ENCODE assay signal across 9 cellular contexts in the genomic region with DNA sequence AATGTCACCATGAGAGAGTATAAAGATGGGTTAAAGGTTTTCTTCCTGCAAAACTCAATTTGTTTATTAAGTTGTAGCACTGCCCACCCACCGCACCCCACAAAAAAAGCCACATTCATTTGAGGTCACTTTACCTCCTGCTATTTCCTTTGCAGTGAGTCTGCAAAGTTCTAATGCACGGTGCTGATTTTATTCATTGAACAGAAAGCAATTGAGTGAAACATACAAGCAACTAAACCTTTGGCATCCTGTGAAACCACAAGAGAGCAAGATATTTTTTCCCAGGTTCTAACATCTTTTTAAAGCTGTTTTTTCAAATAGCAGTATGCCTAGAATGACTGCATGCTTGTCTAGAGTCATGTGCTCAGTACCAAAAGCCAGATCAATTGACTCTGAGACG. TPM values are rescaled to one million over a fixed set of nuclear protein-coding genes. Genes with fewer than 3 reads are reported as not detected.
DNase-seq lines count a peak whose midpoint lies in the region; ATAC-seq, FAIRE-seq and TF ChIP-seq lines count a peak whose summit lies in the region.
"Had no signal": no experiment of that assay in that cellular context is flagged by ENCODE, and none has a peak within 500 bp of the region (broad histone marks: within the 10 kb centered on the region; RNA-seq: fewer than 3 reads in every experiment).

No MANE protein-coding gene starts in this region.

- POLR2A ChIA-PET in GM12878 (lab: Charles Lee), result interaction anchor here (0.9 to 2.8 kb wide), 7 partner anchors 9 to 35 kb away, joined by 3 to 8 read pairs (median 4); no protein-coding TSS in a partner anchor

- CTCF ChIA-PET in GM12878 (lab: Yijun Ruan, JAX), result interaction anchor here (0.7 to 4.6 kb wide), 9 partner anchors 8 to 36 kb away, joined by 3 to 33 read pairs (median 5); no protein-coding TSS in a partner anchor

- BruUV-seq in GM12878 (replicated peaks; lab: Mats Ljungman, UMichigan), result no TSS peak

- peak; percentile 90 for DNase-seq in GM12878 (ENCODE audit: low read depth, low spot score)
- DNase-seq in SIG-M5 (lab: John Stamatoyannopoulos, UW), result no peak
- DNase-seq in NCI-H69 (lab: John Stamatoyannopoulos, UW), result no peak
- DNase-seq in GM13977 (ENCODE audit: low spot score), result no peak
- DNase-seq in GM13976 (ENCODE audit: low spot score), result no peak

- peak overlapping the region; percentile 35; the same call in 1 of the 2 replicates for H3K9ac ChIP-seq in GM12878 (ENCODE audit: control insufficient read depth, insufficient read depth, low read length)

- H3K79me2 ChIP-seq in ACC112 (ENCODE audit: control insufficient read depth, insufficient read depth, low read length, unreplicated experiment), result peaks cover 94% of the 10 kb centered on the region
- H3K79me2 ChIP-seq in GM12878 (ENCODE audit: control insufficient read depth, insufficient read depth, low read length), result peaks cover 88% of the 10 kb centered on the region

- 0 out of 2 replicates have a peak overlapping the region, but pooled peaks have one; percentile 36 for H3K27ac ChIP-seq in ACC112 (ENCODE audit: low read depth, low read length)
- H3K27ac ChIP-seq in GM12878 (ENCODE audit: control insufficient read depth, insufficient read depth), result peak overlapping the region; percentile 69

- intact Hi-C loops in GM12878 (cut with micrococcal nuclease; ENCODE audit: unreplicated experiment), result no loop called here

- TF ChIP-seq EP300 in GM12878 (IDR thresholded peaks at IDR 0.05; ENCODE audit: borderline replicate concordance in 1 of 2, control insufficient read depth in 1 of 2, low read depth in 2 of 2, low read length in 2 of 2), result peak in 1 of 2 experiments; percentile 58; a peak in 1 of 4 replicates

- TF ChIP-seq CTCF in GM12878 (IDR thresholded peaks at IDR 0.05 in 2 of 3, conservative IDR thresholded peaks at IDR 0.05 in 1 of 3; ENCODE audit: control insufficient read depth in 2 of 3, extremely low read depth in 1 of 3, insufficient read depth in 1 of 3, low read depth in 3 of 3, low read length in 3 of 3), result no peak
- TF ChIP-seq CTCF in GM13977 (IDR thresholded peaks at IDR 0.05; ENCODE audit: extremely low read depth, insufficient read depth, missing control alignments), result no peak
- no peak for TF ChIP-seq CTCF in GM13976 (IDR thresholded peaks at IDR 0.05; ENCODE audit: borderline replicate concordance, control extremely low read depth, extremely low read depth, insufficient read depth, missing control alignments)

- no peaks in the 10 kb centered on the region for H3K27me3 ChIP-seq in ACC112 (ENCODE audit: insufficient read depth, low read length)
- H3K27me3 ChIP-seq in GM12878 (replicated peaks in 1 of 2; ENCODE audit: control insufficient read depth in 2 of 2, insufficient read depth in 2 of 2, low read length in 1 of 2), result no peaks in the 10 kb centered on the region

- TF ChIP-seq POLR2A in GM12878 (IDR thresholded peaks at IDR 0.05; ENCODE audit: low read depth, low read length), result no peak

- no peak for TF ChIP-seq RAD21 in GM12878 (IDR thresholded peaks at IDR 0.05; ENCODE audit: insufficient read depth, low read depth, low read length)

- SMC1A ChIA-PET in GM12878 (lab: Charles Lee; ENCODE audit: uncharacterized antibody, unreplicated experiment), result interaction anchor here (0.8 to 10.3 kb wide), 14 partner anchors 7 to 180 kb away, joined by 3 to 89 read pairs (median 5); a partner anchor contains a TSS

- H3K4me3 ChIP-seq in ACC112 (ENCODE audit: low read depth, low read length) (no peak overlapping the region), GM12878 (peak overlapping the region; percentile 57)

- 1% methylated on average over 3 of the region's 3 CpGs for WGBS in GM12878 (ENCODE audit: insufficient coverage, insufficient replicate concordance, low lambda C conversion rate, missing lambda C conversion rate)

- in situ Hi-C loops in GM12878 (cut with MboI) (no loop called here), GM13977 (cut with MboI; ENCODE audit: low pct_unique_long_range_greater_than_20kb, low sequenced_read_pairs, unreplicated experiment) (no loop called here), GM13976 (cut with MboI; ENCODE audit: low sequenced_read_pairs, unreplicated experiment) (no loop called here)

- H3K4me2 ChIP-seq in GM12878 (ENCODE audit: control insufficient read depth, insufficient read depth), result peak overlapping the region; percentile 64

- no peak overlapping the region for H2AFZ ChIP-seq in ACC112 (ENCODE audit: low read length, unreplicated experiment)
- no peak overlapping the region for H2AFZ ChIP-seq in GM12878 (ENCODE audit: control insufficient read depth, low read depth, low read length)

- RAD21 ChIA-PET in GM12878 (lab: Charles Lee; ENCODE audit: unreplicated experiment), result interaction anchor here (1.2 to 3.3 kb wide), 5 partner anchors 12 to 98 kb away, joined by 3 to 14 read pairs (median 7); no protein-coding TSS in a partner anchor

- no peaks in the 10 kb centered on the region for H4K20me1 ChIP-seq in GM12878 (ENCODE audit: control insufficient read depth, insufficient read depth)

- H3K4me1 ChIP-seq in ACC112 (ENCODE audit: control insufficient read depth, insufficient read depth, low read length, unreplicated experiment) (peaks cover 43% of the 10 kb centered on the region), GM12878 (ENCODE audit: control insufficient read depth, insufficient read depth, low read length) (peaks cover 30% of the 10 kb centered on the region)

- FAIRE-seq in GM12878 (lab: Jason Lieb, UNC), result peak; percentile 35
- FAIRE-seq: keratinocyte had no signal

- H3K36me3 ChIP-seq in ACC112 (ENCODE audit: insufficient read depth, low read length) (no peaks in the 10 kb centered on the region; the same call in 1 of the 2 replicates), GM12878 (ENCODE audit: control insufficient read depth in 2 of 2, insufficient read depth in 2 of 2, low read length in 1 of 2) (no peaks in the 10 kb centered on the region)

- H3K9me3 ChIP-seq in GM12878 (replicated peaks; ENCODE audit: control insufficient read depth, insufficient read depth, low read length), result no peaks in the 10 kb centered on the region; the same call in none of the 3 replicates

- ATAC-seq in GM19025 (IDR thresholded peaks at IDR 0.05; ENCODE audit: low read depth, unreplicated experiment) (peak; percentile 47), HG03442 (IDR thresholded peaks at IDR 0.05; ENCODE audit: unreplicated experiment) (peak; percentile 57), GM12878 (peak; percentile 40)

TF ChIP-seq in GM12878, 131 proteins besides CTCF, POLR2A, EP300 and RAD21 (continues in another document):
- TF ChIP-seq NR2F1 (conservative IDR thresholded peaks at IDR 0.05), result peak; percentile 39
- no peak for TF ChIP-seq IRF4 (IDR thresholded peaks at IDR 0.05; ENCODE audit: low read depth, low read length)
- TF ChIP-seq BCL11A (IDR thresholded peaks at IDR 0.05; ENCODE audit: low read depth, low read length), result peak; percentile 31; the same call in 1 of the 2 replicates
- no peak for TF ChIP-seq POLR2AphosphoS2 (IDR thresholded peaks at IDR 0.05; ENCODE audit: low read depth, low read length)
- 0 out of 2 replicates have a peak, but pooled peaks have one; percentile 55 for TF ChIP-seq EED (IDR thresholded peaks at IDR 0.05; ENCODE audit: low read depth)
- no peak for TF ChIP-seq HDAC2 (IDR thresholded peaks at IDR 0.05)
- TF ChIP-seq CBFB (IDR thresholded peaks at IDR 0.05; ENCODE audit: low read depth), result peak; percentile 71
- no peak for TF ChIP-seq ZBED1 (IDR thresholded peaks at IDR 0.05; ENCODE audit: borderline replicate concordance)
- TF ChIP-seq YY1 (IDR thresholded peaks at IDR 0.05; ENCODE audit: low read depth, low read length), result no peak
- TF ChIP-seq, protein P1, sequence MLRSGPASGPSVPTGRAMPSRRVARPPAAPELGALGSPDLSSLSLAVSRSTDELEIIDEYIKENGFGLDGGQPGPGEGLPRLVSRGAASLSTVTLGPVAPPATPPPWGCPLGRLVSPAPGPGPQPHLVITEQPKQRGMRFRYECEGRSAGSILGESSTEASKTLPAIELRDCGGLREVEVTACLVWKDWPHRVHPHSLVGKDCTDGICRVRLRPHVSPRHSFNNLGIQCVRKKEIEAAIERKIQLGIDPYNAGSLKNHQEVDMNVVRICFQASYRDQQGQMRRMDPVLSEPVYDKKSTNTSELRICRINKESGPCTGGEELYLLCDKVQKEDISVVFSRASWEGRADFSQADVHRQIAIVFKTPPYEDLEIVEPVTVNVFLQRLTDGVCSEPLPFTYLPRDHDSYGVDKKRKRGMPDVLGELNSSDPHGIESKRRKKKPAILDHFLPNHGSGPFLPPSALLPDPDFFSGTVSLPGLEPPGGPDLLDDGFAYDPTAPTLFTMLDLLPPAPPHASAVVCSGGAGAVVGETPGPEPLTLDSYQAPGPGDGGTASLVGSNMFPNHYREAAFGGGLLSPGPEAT (IDR thresholded peaks at IDR 0.05; ENCODE audit: low read depth), result 0 out of 2 replicates have a peak, but pooled peaks have one; percentile 16
- TF ChIP-seq ETV6 (conservative IDR thresholded peaks at IDR 0.05 in 1 of 2, IDR thresholded peaks at IDR 0.05 in 1 of 2; ENCODE audit: borderline replicate concordance in 1 of 2, low read depth in 1 of 2), result peak in 1 of 2 experiments; percentile 23; a peak in 1 of 4 replicates
- TF ChIP-seq NFIC (IDR thresholded peaks at IDR 0.05; ENCODE audit: low read depth, low read length), result peak; percentile 55
- 0 out of 2 replicates have a peak, but pooled peaks have one; percentile 33 for TF ChIP-seq PAX5 (IDR thresholded peaks at IDR 0.05; ENCODE audit: borderline replicate concordance, low read depth, low read length)
- TF ChIP-seq SREBF1 (IDR thresholded peaks at IDR 0.05; ENCODE audit: low read length), result no peak

RNA-seq across cellular contexts. Expression of a gene that starts 39.0 kb away (rescaled TPM):
- 36.5 and 45.1 TPM in 2 replicates for total RNA-seq in GM12878 (2013; cell fraction: nucleolus; rRNA removed)
- 46.9 and 53.9 TPM in 2 replicates for total RNA-seq in GM12878 (2014; rRNA removed)
- 45.8 and 49.2 TPM in 2 replicates for total RNA-seq in GM12878 (2014; rRNA removed; fragmentation: Illumina TruSeq; extraction: Trizol)
- 51.3 and 52.2 TPM in 2 replicates for total RNA-seq in GM12878 (2021)
- 21.4 TPM for polyA plus RNA-seq in GM12878 (2011; ENCODE audit: low read depth)
- 66.3 and 111 TPM in 2 replicates for polyA plus RNA-seq in GM12878 (2011; rRNA removed)
- 19.5 and 19.9 TPM in 2 replicates for polyA plus RNA-seq in GM12878 (2011; cell fraction: cytosol; rRNA removed)
- 17.0 and 21.5 TPM in 2 replicates for polyA plus RNA-seq in GM12878 (2011; cell fraction: nucleus; rRNA removed)
- polyA plus RNA-seq in GM12878 (2012), result 34.4 and 46.5 TPM in 2 replicates
- polyA plus RNA-seq in GM12878 (2014; fragmentation: Illumina TruSeq; extraction: Trizol), result 72.4 and 86.7 TPM in 2 replicates
- 10 to 100 TPM; 26.9 to 33.3 TPM for polyA plus RNA-seq in GM12878 (2014; fragmentation: Nextera tagmentation; extraction: Ambion mirVana)
- polyA plus RNA-seq in GM12878 (2014; rRNA removed), result 37.4 and 41.8 TPM in 2 replicates
- 10 to 100 TPM; 40.0 to 45.0 TPM for polyA plus RNA-seq in GM12878 (2016; fragmentation: Nextera tagmentation; extraction: Ambion mirVana)
- 17.7 and 26.6 TPM in 2 replicates for polyA minus RNA-seq in GM12878 (2011; rRNA and poly(A)+ RNA removed)
- polyA minus RNA-seq in GM12878 (2011; cell fraction: cytosol; rRNA and poly(A)+ RNA removed), result 15.4 and 16.7 TPM in 2 replicates
- polyA minus RNA-seq in GM12878 (2011; cell fraction: nucleus; rRNA and poly(A)+ RNA removed), result 12.6 and 20.9 TPM in 2 replicates
